In genomic region chr15:42107483-42107882, GRCh38 we compare ENCODE assay signal across 10 cellular contexts. TPM values are rescaled to one million over a fixed set of nuclear protein-coding genes. Genes with fewer than 3 reads are reported as not detected.
DNase-seq lines count a peak whose midpoint lies in the region; ATAC-seq and TF ChIP-seq lines count a peak whose summit lies in the region.
"Had no signal": no experiment of that assay in that cellular context is flagged by ENCODE, and none has a peak within 500 bp of the region (broad histone marks: within the 10 kb centered on the region; RNA-seq: fewer than 3 reads in every experiment).

No MANE protein-coding gene starts in this region.

- no peak for TF ChIP-seq POLR2A in stomach (IDR thresholded peaks at IDR 0.05)
- no peak for TF ChIP-seq POLR2A in esophagus muscularis mucosa (IDR thresholded peaks at IDR 0.05; ENCODE audit: low read depth)

- ATAC-seq in activated naive CD8-positive, alpha-beta T cell treated with anti-CD3 and anti-CD28 coated beads, Interleukin-2, amount 10 ng/mL, durations not matched to agents 7 days and 5 days (ENCODE audit: low read depth) = no peak
- no peak for ATAC-seq in GM18870 (IDR thresholded peaks at IDR 0.05; ENCODE audit: unreplicated experiment)
- ATAC-seq: SK-N-SH treated with all-trans-retinoic acid at 6 μM for 48 hours had no signal

- H3K9me3 Mint-ChIP-seq in activated naive CD8-positive, alpha-beta T cell treated with anti-CD3 and anti-CD28 coated beads, Interleukin-2, amount 10 ng/mL, durations not matched to agents 7 days and 5 days = no peaks in the 10 kb centered on the region
- H3K9me3 Mint-ChIP-seq in activated naive CD8-positive, alpha-beta T cell treated with anti-CD3 and anti-CD28 coated beads for 36 hours = peaks cover 1% of the 10 kb centered on the region
- H3K9me3 Mint-ChIP-seq in progenitor cell of endocrine pancreas (ENCODE audit: low read depth) = peaks cover 7% of the 10 kb centered on the region

- 16 to 31% (median 23%) methylated on average over 8 of the region's 8 CpGs for WGBS in stomach, 5 donors
- 61% methylated on average over 8 of the region's 8 CpGs for WGBS in esophagus muscularis mucosa

- H3K4me3 ChIP-seq in colonic mucosa (no peak overlapping the region), stomach (no peak overlapping the region), esophagus muscularis mucosa (no peak overlapping the region)

- peaks cover 7% of the 10 kb centered on the region for H3K4me1 ChIP-seq in colonic mucosa
- peaks cover 0 to 20% (median 9%) of the 10 kb centered on the region in 4 donors for H3K4me1 ChIP-seq in stomach
- no peaks in the 10 kb centered on the region for H3K4me1 ChIP-seq in esophagus muscularis mucosa
- H3K4me1 ChIP-seq: Caco-2 had no signal

- no peaks in the 10 kb centered on the region for H3K9me3 ChIP-seq in colonic mucosa
- H3K9me3 ChIP-seq in stomach = no peaks in the 10 kb centered on the region
- no peaks in the 10 kb centered on the region for H3K9me3 ChIP-seq in esophagus muscularis mucosa
- H3K9me3 ChIP-seq: Caco-2 had no signal

- TF ChIP-seq EP300 in stomach (IDR thresholded peaks at IDR 0.05) = no peak
- no peak for TF ChIP-seq EP300 in esophagus muscularis mucosa (IDR thresholded peaks at IDR 0.05)

- H3K4me1 Mint-ChIP-seq in activated naive CD8-positive, alpha-beta T cell treated with anti-CD3 and anti-CD28 coated beads, Interleukin-2, amount 10 ng/mL, durations not matched to agents 7 days and 5 days = peaks cover 24% of the 10 kb centered on the region
- peaks cover 2% of the 10 kb centered on the region for H3K4me1 Mint-ChIP-seq in activated naive CD8-positive, alpha-beta T cell treated with anti-CD3 and anti-CD28 coated beads for 36 hours
- peaks cover 2% of the 10 kb centered on the region for H3K4me1 Mint-ChIP-seq in progenitor cell of endocrine pancreas (ENCODE audit: low read depth)

- H3K9ac ChIP-seq in colonic mucosa (ENCODE audit: low read depth in 2 of 2, low read length in 2 of 2) = peak overlapping the region in 1 of 2 donors; percentile 9

- H3K27ac ChIP-seq in colonic mucosa = peak overlapping the region; percentile 60
- no peak overlapping the region for H3K27ac ChIP-seq in stomach
- no peak overlapping the region for H3K27ac ChIP-seq in esophagus muscularis mucosa (replicated peaks in 1 of 4)

- H3K27ac Mint-ChIP-seq in activated naive CD8-positive, alpha-beta T cell treated with anti-CD3 and anti-CD28 coated beads, Interleukin-2, amount 10 ng/mL, durations not matched to agents 7 days and 5 days = peak overlapping the region; percentile 43
- no peak overlapping the region for H3K27ac Mint-ChIP-seq in activated naive CD8-positive, alpha-beta T cell treated with anti-CD3 and anti-CD28 coated beads for 36 hours
- no peak overlapping the region for H3K27ac Mint-ChIP-seq in progenitor cell of endocrine pancreas

- H3K4me3 Mint-ChIP-seq in activated naive CD8-positive, alpha-beta T cell treated with anti-CD3 and anti-CD28 coated beads, Interleukin-2, amount 10 ng/mL, durations not matched to agents 7 days and 5 days = peak overlapping the region; percentile 27
- H3K4me3 Mint-ChIP-seq in activated naive CD8-positive, alpha-beta T cell treated with anti-CD3 and anti-CD28 coated beads for 36 hours = no peak overlapping the region
- H3K4me3 Mint-ChIP-seq in progenitor cell of endocrine pancreas (ENCODE audit: low read depth) = no peak overlapping the region

- intact Hi-C loops in colonic mucosa (cut with DNase I) = no loop called here
- intact Hi-C loops in stomach (cut with DNase I; ENCODE audit: low total_unique reads) = no loop called here
- intact Hi-C loops in esophagus muscularis mucosa (cut with DNase I) = no loop called here

- H3K36me3 Mint-ChIP-seq in activated naive CD8-positive, alpha-beta T cell treated with anti-CD3 and anti-CD28 coated beads, Interleukin-2, amount 10 ng/mL, durations not matched to agents 7 days and 5 days = peaks cover 7% of the 10 kb centered on the region
- H3K36me3 Mint-ChIP-seq in activated naive CD8-positive, alpha-beta T cell treated with anti-CD3 and anti-CD28 coated beads for 36 hours = no peaks in the 10 kb centered on the region
- H3K36me3 Mint-ChIP-seq in progenitor cell of endocrine pancreas (ENCODE audit: insufficient read depth) = no peaks in the 10 kb centered on the region

- no peak for TF ChIP-seq CTCF in colonic mucosa (IDR thresholded peaks at IDR 0.05)
- no peak for TF ChIP-seq CTCF in stomach (IDR thresholded peaks at IDR 0.05)
- TF ChIP-seq CTCF in progenitor cell of endocrine pancreas (IDR thresholded peaks at IDR 0.05; ENCODE audit: unreplicated experiment) = no peak
- no peak for TF ChIP-seq CTCF in esophagus muscularis mucosa (IDR thresholded peaks at IDR 0.05)

- H3K36me3 ChIP-seq in colonic mucosa (no peaks in the 10 kb centered on the region), stomach (no peaks in the 10 kb centered on the region), esophagus muscularis mucosa (no peaks in the 10 kb centered on the region)

- H3K27me3 Mint-ChIP-seq in activated naive CD8-positive, alpha-beta T cell treated with anti-CD3 and anti-CD28 coated beads, Interleukin-2, amount 10 ng/mL, durations not matched to agents 7 days and 5 days = peaks cover 35% of the 10 kb centered on the region
- H3K27me3 Mint-ChIP-seq in activated naive CD8-positive, alpha-beta T cell treated with anti-CD3 and anti-CD28 coated beads for 36 hours = peaks cover 28% of the 10 kb centered on the region
- no peaks in the 10 kb centered on the region for H3K27me3 Mint-ChIP-seq in progenitor cell of endocrine pancreas

- no peaks in the 10 kb centered on the region for H3K27me3 ChIP-seq in colonic mucosa
- no peaks in the 10 kb centered on the region for H3K27me3 ChIP-seq in stomach
- peaks cover 0 to 5% (median 0%) of the 10 kb centered on the region in 4 donors for H3K27me3 ChIP-seq in esophagus muscularis mucosa

- no peak for DNase-seq in activated naive CD8-positive, alpha-beta T cell treated with anti-CD3 and anti-CD28 coated beads, Interleukin-2, amount 10 ng/mL, durations not matched to agents 7 days and 5 days
- no peak for DNase-seq in activated naive CD8-positive, alpha-beta T cell treated with anti-CD3 and anti-CD28 coated beads for 36 hours
- peak; percentile 95 for DNase-seq in NCI-H526 (lab: John Stamatoyannopoulos, UW)
- DNase-seq in colonic mucosa = peak; percentile 96
- DNase-seq in stomach = peak; percentile 78
- no peak for DNase-seq in progenitor cell of endocrine pancreas (ENCODE audit: low spot score, unreplicated experiment)
- no peak for DNase-seq in esophagus muscularis mucosa (ENCODE audit: extremely low spot score)
- DNase-seq: Caco-2 had no signal

- POLR2A ChIA-PET in activated naive CD8-positive, alpha-beta T cell treated with anti-CD3 and anti-CD28 coated beads, Interleukin-2, amount 10 ng/mL, durations not matched to agents 7 days and 5 days (lab: Charles Lee) = interaction anchor here (0.6 kb wide), 1 partner anchor 484 kb away, joined by 4 read pairs; no protein-coding TSS in a partner anchor

RNA-seq across cellular contexts. Expression of gene PLA2G4D, which starts 13.1 kb away (rescaled TPM):
- total RNA-seq in activated naive CD8-positive, alpha-beta T cell treated with anti-CD3 and anti-CD28 coated beads, Interleukin-2, amount 10 ng/mL, durations not matched to agents 7 days and 5 days = not detected
- not detected for total RNA-seq in activated naive CD8-positive, alpha-beta T cell treated with anti-CD3 and anti-CD28 coated beads for 36 hours
- under 1 TPM; 0.24 to 0.27 TPM for total RNA-seq in colonic mucosa
- 1 to 10 TPM in 2 of 5 donors, not detected in 3; 1.2 to 2.9 TPM for total RNA-seq in stomach
- 1 to 10 TPM in 1 of 3 donors, under 1 TPM in 1, not detected in 1; 0.18 to 3.2 TPM for polyA plus RNA-seq in stomach
- total RNA-seq in progenitor cell of endocrine pancreas = not detected in 2 replicates
- not detected for total RNA-seq in esophagus muscularis mucosa
- total RNA-seq: Caco-2 had no signal

RNA-seq across cellular contexts. Expression of gene PLA2G4F, which starts 49.0 kb away (rescaled TPM):
- not detected for total RNA-seq in activated naive CD8-positive, alpha-beta T cell treated with anti-CD3 and anti-CD28 coated beads, Interleukin-2, amount 10 ng/mL, durations not matched to agents 7 days and 5 days
- total RNA-seq in activated naive CD8-positive, alpha-beta T cell treated with anti-CD3 and anti-CD28 coated beads for 36 hours = not detected
- total RNA-seq in colonic mucosa = 10 to 100 TPM; 27.7 to 30.2 TPM
- total RNA-seq in stomach = 10 to 100 TPM in 4 of 5 donors, 1 to 10 TPM in 1; 3.5 to 41.4 (median 12.9) TPM
- 1 to 10 TPM; 1.9 to 4.7 (median 3.8) TPM for polyA plus RNA-seq in stomach
- total RNA-seq in progenitor cell of endocrine pancreas = 0.60 and 0.87 TPM in 2 replicates
- total RNA-seq in esophagus muscularis mucosa = under 1 TPM in 1 of 4 donors, not detected in 3; 0.11 TPM

Comparison
In these comparisons a context has a peak if more than half of its experiments do, and no peak if none do; other contexts are left out.
1. DNase-seq: peak in NCI-H526 (2 of 2), colonic mucosa (single experiment) and stomach (single experiment); none in activated naive CD8-positive, alpha-beta T cell treated with anti-CD3 and anti-CD28 coated beads, Interleukin-2, amount 10 ng/mL, durations not matched to agents 7 days and 5 days (single experiment), activated naive CD8-positive, alpha-beta T cell treated with anti-CD3 and anti-CD28 coated beads for 36 hours (single experiment), progenitor cell of endocrine pancreas (single experiment) and esophagus muscularis mucosa (single experiment).